In the genomic region with DNA sequence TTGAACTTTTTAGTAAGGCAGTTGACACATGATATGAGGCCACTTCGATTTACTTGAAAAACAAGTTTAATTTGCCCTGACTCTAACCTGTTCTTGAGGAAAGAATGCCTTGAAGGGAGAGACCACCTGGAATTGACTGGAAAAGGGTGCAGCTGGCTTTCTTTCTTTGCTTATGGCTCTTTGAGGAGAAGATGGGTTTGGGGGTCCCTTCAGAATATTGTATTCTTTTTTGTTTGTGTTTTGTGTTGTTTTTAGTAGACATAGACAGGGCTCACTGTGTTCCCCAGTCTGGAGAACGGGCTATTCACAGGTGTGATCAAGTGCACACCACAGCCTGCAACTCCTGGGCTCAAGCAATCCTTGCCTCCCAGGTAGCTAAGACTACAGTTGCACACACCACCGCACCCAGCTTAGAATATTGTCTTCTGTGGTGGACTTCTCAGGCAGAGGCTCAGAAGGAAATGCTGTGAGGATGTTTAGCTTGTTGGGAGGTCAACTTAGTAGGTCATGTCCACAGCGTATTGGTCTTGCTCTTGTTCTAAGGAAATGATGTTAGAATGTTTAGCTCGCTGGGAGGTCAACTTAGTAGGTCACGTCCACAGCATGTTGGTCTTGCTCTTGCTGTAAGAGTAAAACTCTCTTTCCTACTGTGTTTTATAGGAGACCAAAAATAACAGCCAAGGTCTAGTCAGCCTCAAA, we compare ENCODE assay signal across 9 cellular contexts. TPM values are rescaled to one million over a fixed set of nuclear protein-coding genes. Genes with fewer than 3 reads are reported as not detected.
DNase-seq lines count a peak whose midpoint lies in the region; ATAC-seq and TF ChIP-seq lines count a peak whose summit lies in the region.
"Had no signal": no experiment of that assay in that cellular context is flagged by ENCODE, and none has a peak within 500 bp of the region (broad histone marks: within the 10 kb centered on the region; RNA-seq: fewer than 3 reads in every experiment).

No MANE protein-coding gene starts in this region.

- no peaks in the 10 kb centered on the region for H3K9me3 Mint-ChIP-seq in IgD-negative memory B cell
- H3K9me3 Mint-ChIP-seq in naive thymus-derived CD8-positive, alpha-beta T cell, result peaks cover 0 to 2% (median 0%) of the 10 kb centered on the region in 9 donors

- H3K4me3 ChIP-seq in AG09309 (ENCODE audit: control insufficient read depth, low read depth, low read length), result peak overlapping the region; percentile 79; the same call in 1 of the 2 replicates
- H3K4me3 ChIP-seq in choroid plexus epithelial cell (ENCODE audit: low read depth, low read length), result no peak overlapping the region

- ATAC-seq in naive thymus-derived CD8-positive, alpha-beta T cell, result no peak
- no peak for ATAC-seq in GM18870 (IDR thresholded peaks at IDR 0.05; ENCODE audit: unreplicated experiment)

- POLR2A ChIA-PET in naive thymus-derived CD8-positive, alpha-beta T cell (lab: Charles Lee), result interaction anchor here (1.2 to 7.7 kb wide), 9 partner anchors 10 to 155 kb away, joined by 4 to 177 read pairs (median 23); a partner anchor contains a TSS

- H3K4me3 Mint-ChIP-seq in IgD-negative memory B cell, result peak overlapping the region; percentile 95 to 100 (median 98)
- H3K4me3 Mint-ChIP-seq in naive thymus-derived CD8-positive, alpha-beta T cell, result peak overlapping the region; percentile 89 to 99 (median 98)

- H3K4me1 Mint-ChIP-seq in IgD-negative memory B cell, result peaks cover 17 to 21% (median 20%) of the 10 kb centered on the region in 3 donors
- H3K4me1 Mint-ChIP-seq in naive thymus-derived CD8-positive, alpha-beta T cell, result peaks cover 22 to 39% (median 36%) of the 10 kb centered on the region in 4 donors

- no peaks in the 10 kb centered on the region for H3K27me3 Mint-ChIP-seq in IgD-negative memory B cell
- peaks cover 0 to 4% (median 0%) of the 10 kb centered on the region in 5 donors for H3K27me3 Mint-ChIP-seq in naive thymus-derived CD8-positive, alpha-beta T cell

- H3K36me3 Mint-ChIP-seq in IgD-negative memory B cell, result peaks cover 2% of the 10 kb centered on the region
- peaks cover 5 to 47% (median 21%) of the 10 kb centered on the region in 3 donors for H3K36me3 Mint-ChIP-seq in naive thymus-derived CD8-positive, alpha-beta T cell

- peak overlapping the region; percentile 13 to 98 (median 87) for H3K27ac Mint-ChIP-seq in IgD-negative memory B cell
- H3K27ac Mint-ChIP-seq in naive thymus-derived CD8-positive, alpha-beta T cell, result peak overlapping the region; percentile 21 to 100 (median 98)

- DNase-seq in AG09309 (ENCODE audit: low read depth), result no peak
- DNase-seq in choroid plexus epithelial cell (ENCODE audit: low read depth), result peak; percentile 48
- no peak for DNase-seq in naive thymus-derived CD8-positive, alpha-beta T cell
- no peak for DNase-seq in AG08395 (ENCODE audit: low spot score)
- no peak for DNase-seq in KG1 (lab: John Stamatoyannopoulos, UW)
- DNase-seq in 8988T, result no peak
- DNase-seq: stimulated activated CD4-positive, alpha-beta T cell treated with anti-CD3 and anti-CD28 coated beads, Interleukin-15, amount 100 ng/mL, for 24 hours had no signal

- TF ChIP-seq CTCF in AG09309 (IDR thresholded peaks at IDR 0.05; ENCODE audit: control insufficient read depth, insufficient read depth, low read depth, low read length, missing control alignments) (no peak), choroid plexus epithelial cell (conservative IDR thresholded peaks at IDR 0.05; ENCODE audit: low read depth, low read length) (no peak)

RNA-seq across cellular contexts. Expression of a gene that starts 1.5 kb away (rescaled TPM):
- 2.6 TPM for polyA plus RNA-seq in IgD-negative memory B cell
- 1 to 10 TPM; 2.7 to 3.4 TPM for total RNA-seq in naive thymus-derived CD8-positive, alpha-beta T cell
- polyA plus RNA-seq in naive thymus-derived CD8-positive, alpha-beta T cell, result 1 to 10 TPM; 3.0 to 3.5 (median 3.1) TPM

RNA-seq across cellular contexts. Expression of a gene that starts 1.7 kb away (rescaled TPM):
- 74.5 TPM for polyA plus RNA-seq in IgD-negative memory B cell
- 10 to 100 TPM; 74.1 to 77.1 TPM for total RNA-seq in naive thymus-derived CD8-positive, alpha-beta T cell
- polyA plus RNA-seq in naive thymus-derived CD8-positive, alpha-beta T cell, result 10 to 100 TPM; 68.0 to 83.8 (median 71.9) TPM

RNA-seq across cellular contexts. Expression of a gene that starts 14.2 kb away (rescaled TPM):
- 1.1 TPM for polyA plus RNA-seq in IgD-negative memory B cell
- 1 to 10 TPM; 1.9 to 2.2 TPM for total RNA-seq in naive thymus-derived CD8-positive, alpha-beta T cell
- under 1 TPM; 0.52 to 0.60 (median 0.52) TPM for polyA plus RNA-seq in naive thymus-derived CD8-positive, alpha-beta T cell

RNA-seq across cellular contexts. Expression of a gene that starts 19.7 kb away (rescaled TPM):
- 804 TPM for polyA plus RNA-seq in IgD-negative memory B cell
- 100 to 1,000 TPM; 202 to 203 TPM for total RNA-seq in naive thymus-derived CD8-positive, alpha-beta T cell
- 100 to 1,000 TPM; 681 to 767 (median 753) TPM for polyA plus RNA-seq in naive thymus-derived CD8-positive, alpha-beta T cell

RNA-seq across cellular contexts. Expression of a gene that starts 22.1 kb away (rescaled TPM):
- 50.2 TPM for polyA plus RNA-seq in IgD-negative memory B cell
- total RNA-seq in naive thymus-derived CD8-positive, alpha-beta T cell, result 10 to 100 TPM; 16.5 to 17.4 TPM
- polyA plus RNA-seq in naive thymus-derived CD8-positive, alpha-beta T cell, result 10 to 100 TPM in 2 of 3 donors, 1 to 10 TPM in 1; 8.6 to 11.6 (median 11.3) TPM
